In genomic region chr15:82849556-82850241, GRCh38 we compare ENCODE assay signal across 8 cellular contexts. TPM values are rescaled to one million over a fixed set of nuclear protein-coding genes. Genes with fewer than 3 reads are reported as not detected.
DNase-seq lines count a peak whose midpoint lies in the region; ATAC-seq, FAIRE-seq and TF ChIP-seq lines count a peak whose summit lies in the region.

No MANE protein-coding gene starts in this region.

- TF ChIP-seq RAD21 in H1 (IDR thresholded peaks at IDR 0.05 in 1 of 2, conservative IDR thresholded peaks at IDR 0.05 in 1 of 2; ENCODE audit: low read depth in 2 of 2, low read length in 2 of 2), result peak; percentile 93 to 94

- TF ChIP-seq POLR2A in H1 (IDR thresholded peaks at IDR 0.05; ENCODE audit: control extremely low read depth in 1 of 2, low read depth in 2 of 2, low read length in 2 of 2), result 0 out of 3 replicates have a peak, but pooled peaks of 1 of the 2 experiments have one; percentile 40

- POLR2A ChIA-PET in H1 (lab: Charles Lee; ENCODE audit: partially characterized antibody), result no interaction called here

- H4K91ac ChIP-seq in H1 (replicated peaks; ENCODE audit: insufficient read length, low read length), result no peak overlapping the region

- H3K4me3 ChIP-seq in WERI-Rb-1 (ENCODE audit: low read depth, low read length), result no peak overlapping the region
- H3K4me3 ChIP-seq in H1 (ENCODE audit: extremely low read depth in 1 of 4, insufficient read depth in 2 of 4, low read depth in 3 of 4, low read length in 4 of 4), result no peak overlapping the region
- no peak overlapping the region for H3K4me3 ChIP-seq in lung

- 20% methylated on average over 20 of the region's 20 CpGs; no CpG with 5 or more reads in 1 of the 2 experiments for WGBS in H1 (ENCODE audit: extremely low coverage in 1 of 2, insufficient coverage in 1 of 2, insufficient read length in 1 of 2, insufficient replicate concordance in 2 of 2, low coverage in 1 of 2, low lambda C conversion rate in 2 of 2, missing lambda C conversion rate in 1 of 2), 2 experiments
- 8 to 15% methylated on average over 20 of the region's 20 CpGs for WGBS in lung, 2 donors

- no peak for TF ChIP-seq EP300 in H1 (IDR thresholded peaks at IDR 0.05; ENCODE audit: borderline replicate concordance in 1 of 2, low read depth in 2 of 2, low read length in 2 of 2)

- H3K4me1 ChIP-seq in H1 (replicated peaks in 1 of 4; ENCODE audit: control insufficient read depth in 3 of 4, insufficient read depth in 4 of 4, low read length in 3 of 4) (peaks cover 0 to 7% (median 3%) of the 10 kb centered on the region in 4 experiments; a peak in 5 of 7 replicates), lung (ENCODE audit: control insufficient read depth in 2 of 2, insufficient read depth in 2 of 2, low read length in 2 of 2) (peaks cover 0 to 3% of the 10 kb centered on the region in 2 donors)

- no peak overlapping the region for H3K9ac ChIP-seq in H1 (replicated peaks in 1 of 4; ENCODE audit: extremely low read depth in 1 of 4, low read depth in 3 of 4, low read length in 3 of 4)

- H3K27ac ChIP-seq in C4-2B, result peak overlapping the region; percentile 71
- peak overlapping the region; percentile 94 for H3K27ac ChIP-seq in WERI-Rb-1
- H3K27ac ChIP-seq in H1 (ENCODE audit: low read depth, low read length), result peak overlapping the region; percentile 29; the same call in 1 of the 2 replicates
- H3K27ac ChIP-seq in lung (ENCODE audit: low read depth in 1 of 2, low read length in 1 of 2), result peak overlapping the region in 1 of 2 donors; percentile 15

- 0 out of 2 replicates have a peak overlapping the region, but pooled peaks have one; percentile 44 for H3K18ac ChIP-seq in H1 (ENCODE audit: extremely low read depth, low read length)

- H2BK12ac ChIP-seq in H1 (ENCODE audit: low read depth, low read length), result peak overlapping the region; percentile 91; the same call in 1 of the 2 replicates

- H3K27me3 ChIP-seq in WERI-Rb-1 (ENCODE audit: insufficient read depth, low read depth, severe bottlenecking), result no peaks in the 10 kb centered on the region
- H3K27me3 ChIP-seq in H1 (replicated peaks in 1 of 4; ENCODE audit: control insufficient read depth in 3 of 4, extremely low read depth in 1 of 4, insufficient read depth in 3 of 4, low read length in 3 of 4), result no peaks in the 10 kb centered on the region
- H3K27me3 ChIP-seq in lung (ENCODE audit: control insufficient read depth, insufficient read depth), result no peaks in the 10 kb centered on the region

- peak overlapping the region; percentile 83 for H2BK15ac ChIP-seq in H1 (ENCODE audit: low read length)

- peak overlapping the region; percentile 3 to 45; a peak in 3 of 4 replicates for H3K4me2 ChIP-seq in H1 (ENCODE audit: insufficient read depth in 1 of 2, low read depth in 2 of 2, low read length in 2 of 2)

- H2AK5ac ChIP-seq in H1 (ENCODE audit: low read depth, low read length), result no peak overlapping the region

- H3K14ac ChIP-seq in H1 (ENCODE audit: insufficient read length), result no peak overlapping the region

- H3K79me1 ChIP-seq in H1 (ENCODE audit: low read depth, low read length), result no peaks in the 10 kb centered on the region

- peak overlapping the region; percentile 54 for H4K5ac ChIP-seq in H1 (ENCODE audit: insufficient read length, low read depth, low read length)

- ATAC-seq in lung (ENCODE audit: insufficient read depth, low FRiP score), result peak; percentile 85

- H2BK20ac ChIP-seq in H1 (ENCODE audit: low read length), result no peak overlapping the region

- CTCF ChIA-PET in H1 (lab: Charles Lee; ENCODE audit: partially characterized antibody), result interaction anchor here (0.6 to 4.1 kb wide), 43 partner anchors 9 to 286 kb away, joined by 3 to 27 read pairs (median 4); partner anchors contain the start of gene C15orf40

- peaks cover 16% of the 10 kb centered on the region for H3K36me3 ChIP-seq in WERI-Rb-1
- no peaks in the 10 kb centered on the region for H3K36me3 ChIP-seq in H1 (ENCODE audit: control insufficient read depth in 2 of 4, insufficient read depth in 4 of 4, low read length in 3 of 4)
- H3K36me3 ChIP-seq in lung (ENCODE audit: control insufficient read depth in 2 of 2, insufficient read depth in 2 of 2, low read length in 2 of 2), result peaks cover 0 to 2% of the 10 kb centered on the region in 2 donors

- no peak overlapping the region for H3K56ac ChIP-seq in H1 (replicated peaks; ENCODE audit: insufficient read length, low read depth, low read length)

- H3K23ac ChIP-seq in H1 (ENCODE audit: insufficient read length), result no peak overlapping the region

- FAIRE-seq in H1 (lab: Jason Lieb, UNC), result no peak

- H3K23me2 ChIP-seq in H1 (ENCODE audit: low read depth, low read length), result no peaks in the 10 kb centered on the region; the same call in 1 of the 2 replicates

- H4K20me1 ChIP-seq in H1 (replicated peaks in 1 of 2; ENCODE audit: control insufficient read depth in 1 of 2, insufficient read depth in 2 of 2, low read length in 2 of 2), result no peaks in the 10 kb centered on the region

- H2AFZ ChIP-seq in H1 (ENCODE audit: low read length), result peak overlapping the region; percentile 98

- no peaks in the 10 kb centered on the region for H3K79me2 ChIP-seq in H1 (ENCODE audit: control insufficient read depth in 1 of 2, insufficient read depth in 2 of 2, low read length in 2 of 2)

- H2BK5ac ChIP-seq in H1 (ENCODE audit: low read depth, low read length), result 0 out of 2 replicates have a peak overlapping the region, but pooled peaks have one; percentile 53

- DNase-seq in GM20000 (ENCODE audit: low spot score), result peak; percentile 81
- peak; percentile 70 to 78 for DNase-seq in NCI-H2081 (lab: John Stamatoyannopoulos, UW)
- peak; percentile 90 for DNase-seq in WERI-Rb-1
- DNase-seq in H1 (ENCODE audit: low read depth in 1 of 2, low spot score in 2 of 2), result peak; percentile 81 to 83
- peak; percentile 77 for DNase-seq in lung (ENCODE audit: low spot score)
- peak; percentile 26 to 27 for DNase-seq in stimulated activated CD8-positive, alpha-beta memory T cell treated with anti-CD3 and anti-CD28 coated beads, Interleukin-2, amount 100 ng/mL, for 48 hours (ENCODE audit: low read depth in 2 of 2)
- no peak for DNase-seq in NCI-H187 treated with DMSO at 0.1 percent for 48 hours (lab: John Stamatoyannopoulos, UW)

- peak overlapping the region; percentile 2 for H3K4ac ChIP-seq in H1 (replicated peaks; ENCODE audit: insufficient read length, low read depth, low read length)

- H3K9me3 ChIP-seq in WERI-Rb-1 (ENCODE audit: severe bottlenecking), result no peaks in the 10 kb centered on the region
- H3K9me3 ChIP-seq in H1 (ENCODE audit: insufficient read depth in 2 of 2, low read depth in 1 of 2, low read length in 1 of 2), result no peaks in the 10 kb centered on the region
- H3K9me3 ChIP-seq in lung (ENCODE audit: control insufficient read depth in 2 of 2, insufficient read depth in 1 of 2, low read length in 1 of 2), result no peaks in the 10 kb centered on the region

- 0 out of 2 replicates have a peak overlapping the region, but pooled peaks have one; percentile 58 for H4K8ac ChIP-seq in H1 (ENCODE audit: extremely low read depth, insufficient read depth, low read length)

- TF ChIP-seq CTCF in C4-2B (conservative IDR thresholded peaks at IDR 0.05) (peak; percentile 94), GM20000 (IDR thresholded peaks at IDR 0.05; ENCODE audit: extremely low read depth, missing control alignments) (peak; percentile 58), WERI-Rb-1 (IDR thresholded peaks at IDR 0.05; ENCODE audit: low read depth, low read length) (peak; percentile 90), H1 (IDR thresholded peaks at IDR 0.05; ENCODE audit: control extremely low read depth in 1 of 3, insufficient read depth in 1 of 3, low read depth in 1 of 3, low read length in 3 of 3) (peak; percentile 75 to 97 (median 91)), lung (IDR thresholded peaks at IDR 0.05; ENCODE audit: control extremely low read depth, extremely low read depth) (peak; percentile 41)

- H2BK120ac ChIP-seq in H1 (replicated peaks; ENCODE audit: low read depth, low read length), result no peak overlapping the region

TF ChIP-seq in H1, 55 proteins besides CTCF, POLR2A, EP300 and RAD21 (continues in another document):
- TF ChIP-seq PHF8 (conservative IDR thresholded peaks at IDR 0.05; ENCODE audit: low read depth, low read length), result no peak
- TF ChIP-seq POU5F1 (IDR thresholded peaks at IDR 0.05; ENCODE audit: low read depth, low read length), result no peak
- no peak for TF ChIP-seq RBBP5 (IDR thresholded peaks at IDR 0.05; ENCODE audit: borderline replicate concordance, low read depth, low read length)
- no peak for TF ChIP-seq CHD1 (IDR thresholded peaks at IDR 0.05; ENCODE audit: low read depth, low read length)
- TF ChIP-seq ZNF274 (IDR thresholded peaks at IDR 0.05; ENCODE audit: borderline replicate concordance, extremely low read depth, low read length), result no peak
- TF ChIP-seq BCL11A (IDR thresholded peaks at IDR 0.05; ENCODE audit: low read depth in 2 of 2, low read length in 2 of 2), result no peak

RNA-seq across cellular contexts. Expression of gene WHAMM, which starts 40.3 kb away (rescaled TPM):
- total RNA-seq in H1 (2021; fragmentation: NEBNext Ultra II Directional; extraction: Animal tissue kit (Norgen Biotek cat#: 25700)), result 3.0 and 3.3 TPM in 2 replicates
- polyA plus RNA-seq in H1 (2011; rRNA removed) (1.1 and 1.3 TPM in 2 replicates), lung (1 to 10 TPM; 4.2 to 4.6 TPM)
- polyA plus RNA-seq in H1 (2011; cell fraction: cytosol; rRNA removed), result 1.1 TPM
- polyA plus RNA-seq in H1 (2011; cell fraction: nucleus; rRNA removed), result 1.7 TPM
- 1.1 to 1.5 TPM (median 1.5 TPM) in 4 replicates for polyA plus RNA-seq in H1 (2012, experiment 1 of 2)
- 0.47 TPM for polyA plus RNA-seq in H1 (2012, experiment 2 of 2)
- polyA plus RNA-seq in H1 (2013, experiment 1 of 2), result 3.2 TPM
- polyA plus RNA-seq in H1 (2013, experiment 2 of 2), result 3.4 TPM
- polyA minus RNA-seq in H1 (2011; rRNA and poly(A)+ RNA removed), result 0.22 and 0.44 TPM in 2 replicates
- polyA minus RNA-seq in H1 (2011; cell fraction: cytosol; rRNA and poly(A)+ RNA removed), result 0.59 TPM
- polyA minus RNA-seq in H1 (2011; cell fraction: nucleus; rRNA and poly(A)+ RNA removed), result 0.90 TPM
- 10 to 100 TPM in 1 of 2 donors, 1 to 10 TPM in 1; 8.6 to 10.4 TPM for total RNA-seq in lung

RNA-seq across cellular contexts. Expression of gene FSD2, which starts 43.8 kb away (rescaled TPM):
- total RNA-seq in H1 (2021; fragmentation: NEBNext Ultra II Directional; extraction: Animal tissue kit (Norgen Biotek cat#: 25700)), result not detected in 2 replicates
- polyA plus RNA-seq in H1 (2011; rRNA removed) (0.02 TPM in 2 replicates), lung (under 1 TPM in 1 of 2 donors, not detected in 1; 0.08 TPM)
- 0.03 TPM for polyA plus RNA-seq in H1 (2011; cell fraction: cytosol; rRNA removed)
- 0.01 TPM for polyA plus RNA-seq in H1 (2011; cell fraction: nucleus; rRNA removed)
- polyA plus RNA-seq in H1 (2012, experiment 1 of 2), result 0.08 to 0.10 TPM in 2 of 4 replicates, not detected in the others
- not detected for polyA plus RNA-seq in H1 (2012, experiment 2 of 2)
- 0.02 TPM for polyA plus RNA-seq in H1 (2013, experiment 1 of 2)
- 0.02 TPM for polyA plus RNA-seq in H1 (2013, experiment 2 of 2)
- 0.03 TPM in 1 of 2 replicates, not detected in the other for polyA minus RNA-seq in H1 (2011; rRNA and poly(A)+ RNA removed)
- polyA minus RNA-seq in H1 (2011; cell fraction: cytosol; rRNA and poly(A)+ RNA removed), result not detected
- not detected for polyA minus RNA-seq in H1 (2011; cell fraction: nucleus; rRNA and poly(A)+ RNA removed)
- total RNA-seq in lung, result under 1 TPM in 1 of 2 donors, not detected in 1; 0.06 TPM

Comparison
In these comparisons a context has a peak if more than half of its experiments do, and no peak if none do; other contexts are left out.
1. CTCF ChIP-seq: peak in every context shown above with its lines; median percentile 94 in C4-2B; 91 in H1; 90 in WERI-Rb-1; 58 in GM20000; 41 in lung.